Comparison of ENCODE assay signal across 9 cellular contexts in genomic region chr2:166361351-166362153, GRCh38. TPM values are rescaled to one million over a fixed set of nuclear protein-coding genes. Genes with fewer than 3 reads are reported as not detected.
A peak's percentile ranks its signal among the peaks of the same experiment; 100 is the strongest.
DNase-seq lines count a peak whose midpoint lies in the region; ATAC-seq and TF ChIP-seq lines count a peak whose summit lies in the region.
"Had no signal": no experiment of that assay in that cellular context is flagged by ENCODE, and none has a peak within 500 bp of the region (broad histone marks: within the 10 kb centered on the region; RNA-seq: fewer than 3 reads in every experiment).

No MANE protein-coding gene starts in this region.

- H3K4me3 ChIP-seq in GM12864 (ENCODE audit: low read depth, low read length) (no peak overlapping the region), kidney epithelial cell (ENCODE audit: low read depth, low read length) (no peak overlapping the region)

- no peaks in the 10 kb centered on the region for H3K27me3 ChIP-seq in kidney epithelial cell (ENCODE audit: control insufficient read depth, insufficient read depth, low read length)

- peak; percentile 63 for ATAC-seq in HG02943 (IDR thresholded peaks at IDR 0.05; ENCODE audit: low read depth, unreplicated experiment)
- ATAC-seq in SK-N-SH treated with all-trans-retinoic acid at 6 μM for 48 hours, result peak; percentile 91

- no peaks in the 10 kb centered on the region for H3K36me3 ChIP-seq in kidney epithelial cell (ENCODE audit: control insufficient read depth, insufficient read depth, low read length)

- DNase-seq in GM12864 (ENCODE audit: low read depth) (no peak), kidney epithelial cell (ENCODE audit: low read depth) (no peak), amygdala (lab: John Stamatoyannopoulos, UW) (no peak), T-helper 9 cell (no peak), inferior parietal cortex (ENCODE audit: extremely low spot score) (no peak)
- no peak for DNase-seq in activated T-cell treated with anti-CD3 and anti-CD28 coated beads, Interleukin-2, amount 50 U/mL, for 1 hour
- DNase-seq: activated B cell treated with CpG ODN at 0.5 μM for 24 hours had no signal

- TF ChIP-seq CTCF in GM12864 (IDR thresholded peaks at IDR 0.05; ENCODE audit: low read depth, low read length, missing control alignments), result peak; percentile 26
- peak; percentile 65 for TF ChIP-seq CTCF in kidney epithelial cell (IDR thresholded peaks at IDR 0.05; ENCODE audit: insufficient read depth, low read length, poor library complexity, severe bottlenecking)

TF ChIP-seq in SK-N-SH treated with all-trans-retinoic acid at 6 μM for 48 hours, 23 proteins besides CTCF, POLR2A, EP300 and RAD21:
- 0 out of 2 replicates have a peak, but pooled peaks have one; percentile 40 for TF ChIP-seq CREB5 (CRISPR knock-in tag; IDR thresholded peaks at IDR 0.05; ENCODE audit: low read depth)
- no peak for TF ChIP-seq SNAI2 (CRISPR knock-in tag; IDR thresholded peaks at IDR 0.05)
- TF ChIP-seq ZC3H10 (CRISPR knock-in tag; IDR thresholded peaks at IDR 0.05), result no peak
- 0 out of 2 replicates have a peak, but pooled peaks have one; percentile 21 for TF ChIP-seq ZFP3 (CRISPR knock-in tag; IDR thresholded peaks at IDR 0.05)
- peak; percentile 11; the same call in 1 of the 2 replicates for TF ChIP-seq TCF4 (CRISPR knock-in tag; IDR thresholded peaks at IDR 0.05; ENCODE audit: borderline replicate concordance)
- TF ChIP-seq CSRNP3 (CRISPR knock-in tag; IDR thresholded peaks at IDR 0.05), result 0 out of 2 replicates have a peak, but pooled peaks have one; percentile 33
- TF ChIP-seq ISL1 (CRISPR knock-in tag; IDR thresholded peaks at IDR 0.05), result peak; percentile 98
- no peak for TF ChIP-seq ESRRG (CRISPR knock-in tag; IDR thresholded peaks at IDR 0.05)

RNA-seq across cellular contexts. Expression of gene SCN9A, which starts 14.2 kb away (rescaled TPM):
- total RNA-seq in kidney epithelial cell, result 7.2 and 8.1 TPM in 2 replicates
- total RNA-seq: activated B cell treated with CpG ODN at 0.5 μM for 24 hours had no signal
